Comparison of ENCODE assay signal across 20 cellular contexts in genomic region chr1:119865607-119866006, GRCh38. TPM values are rescaled to one million over a fixed set of nuclear protein-coding genes. Genes with fewer than 3 reads are reported as not detected.
"Had no signal": no experiment of that assay in that cellular context is flagged by ENCODE, and none has a peak within 500 bp of the region (broad histone marks: within the 10 kb centered on the region; RNA-seq: fewer than 3 reads in every experiment).

No MANE protein-coding gene starts in this region.

- DNase-seq: activated CD4-positive, alpha-beta T cell treated with anti-CD3 and anti-CD28 coated beads for 36 hours; activated CD8-positive, alpha-beta memory T cell treated with anti-CD3 and anti-CD28 coated beads, Interleukin-2, amount 50 U/mL, for 48 hours; activated CD8-positive, alpha-beta T cell treated with anti-CD3 and anti-CD28 coated beads, Interleukin-2, amount 10 ng/mL, durations not matched to agents 7 days and 5 days; activated naive CD4-positive, alpha-beta T cell treated with Interleukin-2 at 50 U/mL for 16 hours; central memory CD4-positive, alpha-beta T cell; effector memory CD4-positive, alpha-beta T cell; foreskin melanocyte; head of caudate nucleus; left lung; psoas muscle; stimulated activated CD4-positive, alpha-beta T cell treated with anti-CD3 and anti-CD28 coated beads, Interleukin-12 subunit alpha, Interleukin-12 subunit beta, amount 100 ng/mL, for 4 hours; stimulated activated naive CD4-positive, alpha-beta T cell treated with Interleukin-2 at 50 U/mL for 16 hours had no signal

- H3K4me1 Mint-ChIP-seq: activated CD4-positive, alpha-beta T cell treated with anti-CD3 and anti-CD28 coated beads for 36 hours had no signal

- H3K27me3 ChIP-seq: left lung had no signal

- H3K27ac Mint-ChIP-seq: activated CD4-positive, alpha-beta T cell treated with anti-CD3 and anti-CD28 coated beads for 36 hours; activated CD8-positive, alpha-beta T cell treated with anti-CD3 and anti-CD28 coated beads, Interleukin-2, amount 10 ng/mL, durations not matched to agents 7 days and 5 days; activated T-helper 1 cell treated with anti-CD3 and anti-CD28 coated beads, Interleukin-12 subunit alpha, Interleukin-12 subunit beta, Interleukin-2, Interleukin-4 antibody, amounts not matched to agents 30 ng/mL and 10 ng/mL and 1 ng/mL, durations not matched to agents 14 hours and 24 hours and 36 hours; natural killer cell treated with Interleukin-12 subunit alpha and Interleukin-12 subunit beta and Interleukin-15 and Interleukin-18, amount 100 ng/mL, for 72 hours; type B pancreatic cell had no signal

- H3K27ac ChIP-seq: left lung, psoas muscle, suprapubic skin, VCaP had no signal

- H3K9me3 ChIP-seq: left lung, psoas muscle, suprapubic skin had no signal

- H3K36me3 Mint-ChIP-seq: natural killer cell treated with Interleukin-12 subunit alpha and Interleukin-12 subunit beta and Interleukin-15 and Interleukin-18, amount 100 ng/mL, for 72 hours; type B pancreatic cell had no signal

- H3K9me3 Mint-ChIP-seq: activated T-helper 1 cell treated with anti-CD3 and anti-CD28 coated beads, Interleukin-12 subunit alpha, Interleukin-12 subunit beta, Interleukin-2, Interleukin-4 antibody, amounts not matched to agents 30 ng/mL and 10 ng/mL and 1 ng/mL, durations not matched to agents 14 hours and 24 hours and 36 hours; natural killer cell treated with Interleukin-12 subunit alpha and Interleukin-12 subunit beta and Interleukin-15 and Interleukin-18, amount 100 ng/mL, for 72 hours; type B pancreatic cell had no signal

- H3K27me3 Mint-ChIP-seq: type B pancreatic cell had no signal

- H3K4me3 Mint-ChIP-seq: activated CD4-positive, alpha-beta T cell treated with anti-CD3 and anti-CD28 coated beads for 36 hours; activated CD8-positive, alpha-beta T cell treated with anti-CD3 and anti-CD28 coated beads, Interleukin-2, amount 10 ng/mL, durations not matched to agents 7 days and 5 days; activated T-helper 1 cell treated with anti-CD3 and anti-CD28 coated beads, Interleukin-12 subunit alpha, Interleukin-12 subunit beta, Interleukin-2, Interleukin-4 antibody, amounts not matched to agents 30 ng/mL and 10 ng/mL and 1 ng/mL, durations not matched to agents 14 hours and 24 hours and 36 hours; natural killer cell treated with Interleukin-12 subunit alpha and Interleukin-12 subunit beta and Interleukin-15 and Interleukin-18, amount 100 ng/mL, for 72 hours; type B pancreatic cell had no signal

- H3K4me3 ChIP-seq: left lung, psoas muscle, suprapubic skin had no signal

RNA-seq across cellular contexts. Expression of gene ADAM30, which starts 30.7 kb away (rescaled TPM):
- total RNA-seq: activated CD4-positive, alpha-beta T cell treated with anti-CD3 and anti-CD28 coated beads for 36 hours; activated CD8-positive, alpha-beta T cell treated with anti-CD3 and anti-CD28 coated beads, Interleukin-2, amount 10 ng/mL, durations not matched to agents 7 days and 5 days; activated T-helper 1 cell treated with anti-CD3 and anti-CD28 coated beads, Interleukin-12 subunit alpha, Interleukin-12 subunit beta, Interleukin-2, Interleukin-4 antibody, amounts not matched to agents 30 ng/mL and 10 ng/mL and 1 ng/mL, durations not matched to agents 14 hours and 24 hours and 36 hours; left lung; natural killer cell treated with Interleukin-12 subunit alpha and Interleukin-12 subunit beta and Interleukin-15 and Interleukin-18, amount 100 ng/mL, for 72 hours; omental fat pad; psoas muscle; sciatic nerve; suprapubic skin had no signal
- polyA plus RNA-seq: adipose tissue, psoas muscle had no signal

RNA-seq across cellular contexts. Expression of gene REG4, which starts 54.3 kb away (rescaled TPM):
- total RNA-seq: left lung, omental fat pad, psoas muscle, sciatic nerve, suprapubic skin had no signal
